9 cellular contexts compared by ENCODE assay signal in the genomic region with DNA sequence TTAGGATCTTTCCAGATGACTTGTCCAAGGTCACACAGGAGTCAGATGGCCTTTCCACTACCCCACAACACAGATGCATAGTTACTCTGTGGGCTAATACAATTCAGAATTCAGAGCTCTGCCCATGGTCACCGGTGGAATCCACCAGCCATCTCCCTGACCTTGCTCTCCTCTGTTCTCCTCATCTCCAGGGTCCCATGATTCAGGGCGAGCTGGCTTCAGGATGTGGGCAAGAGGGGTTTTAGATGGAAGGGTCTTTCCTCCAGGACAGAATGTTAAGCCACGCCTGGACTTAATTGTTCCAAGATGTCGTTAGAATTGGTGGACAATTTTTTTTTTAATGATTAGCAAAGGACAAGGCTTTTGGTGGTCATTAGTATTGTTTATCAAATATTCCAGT.
"Had no signal": no experiment of that assay in that cellular context is flagged by ENCODE, and none has a peak within 500 bp of the region (broad histone marks: within the 10 kb centered on the region; RNA-seq: fewer than 3 reads in every experiment).

No MANE protein-coding gene starts in this region.

- DNase-seq: GM23248, GOT3, H7, HFFc6 had no signal

- H3K4me1 ChIP-seq: HAP-1 had no signal

- H3K4me3 Mint-ChIP-seq: HFFc6 had no signal

- H3K9me3 ChIP-seq: HAP-1 had no signal

- H3K27ac Mint-ChIP-seq: HFFc6 had no signal

- H3K27ac ChIP-seq: GM23248, HL-60 had no signal

- ATAC-seq: HCT116, HepG2, K562 had no signal

- H3K4me3 ChIP-seq: GM23248, HAP-1, K562 had no signal

- H2AFZ ChIP-seq: GM23248 had no signal

- H3K36me3 ChIP-seq: HAP-1 had no signal
